In genomic region chr5:104045987-104046386, GRCh38 we compare ENCODE assay signal across 19 cellular contexts.
DNase-seq lines count a peak whose midpoint lies in the region; ATAC-seq, FAIRE-seq and TF ChIP-seq lines count a peak whose summit lies in the region.
"Had no signal": no experiment of that assay in that cellular context is flagged by ENCODE, and none has a peak within 500 bp of the region (broad histone marks: within the 10 kb centered on the region; RNA-seq: fewer than 3 reads in every experiment).

No MANE protein-coding gene starts in this region.

- POLR2A ChIA-PET in HCT116 (lab: Charles Lee) = no interaction called here
- POLR2A ChIA-PET in H1 (lab: Charles Lee; ENCODE audit: partially characterized antibody) = interaction anchor here (1.1 kb wide), 1 partner anchor 37 kb away, joined by 3 read pairs; no protein-coding TSS in a partner anchor

- H2AK5ac ChIP-seq in H1 (ENCODE audit: low read depth, low read length) = no peak overlapping the region

- no peaks in the 10 kb centered on the region for H3K27me3 Mint-ChIP-seq in stimulated activated naive B cell treated with anti-CD40 and anti-IgM and Interleukin-4, amounts not matched to agents 10 μg/mL and 1 μg/mL and 100 μg/mL, for 72 hours
- H3K27me3 Mint-ChIP-seq: CD4-positive, CD25-positive, alpha-beta regulatory T cell had no signal

- TF ChIP-seq CTCF in HCT116 (IDR thresholded peaks at IDR 0.05 in 2 of 3, conservative IDR thresholded peaks at IDR 0.05 in 1 of 3; ENCODE audit: borderline replicate concordance in 1 of 3, insufficient read depth in 1 of 3, low read depth in 2 of 3, low read length in 2 of 3) = no peak
- TF ChIP-seq CTCF in H1 (IDR thresholded peaks at IDR 0.05; ENCODE audit: control extremely low read depth in 1 of 3, insufficient read depth in 1 of 3, low read depth in 1 of 3, low read length in 3 of 3) = no peak
- TF ChIP-seq CTCF in tibial artery (IDR thresholded peaks at IDR 0.05) = no peak

- H4K20me1 ChIP-seq in HCT116 (ENCODE audit: insufficient read depth) (no peaks in the 10 kb centered on the region), H1 (replicated peaks in 1 of 2; ENCODE audit: control insufficient read depth in 1 of 2, insufficient read depth in 2 of 2, low read length in 2 of 2) (no peaks in the 10 kb centered on the region)

- H3K4me1 ChIP-seq in HCT116 (ENCODE audit: control insufficient read depth in 1 of 2, insufficient read depth in 2 of 2, low read length in 2 of 2) (no peaks in the 10 kb centered on the region), H1 (replicated peaks in 1 of 4; ENCODE audit: control insufficient read depth in 3 of 4, insufficient read depth in 4 of 4, low read length in 3 of 4) (no peaks in the 10 kb centered on the region), tibial artery (no peaks in the 10 kb centered on the region)

- H4K8ac ChIP-seq in H1 (ENCODE audit: extremely low read depth, insufficient read depth, low read length) = no peak overlapping the region

- CTCF ChIA-PET in HCT116 (lab: Charles Lee) = no interaction called here
- CTCF ChIA-PET in H1 (lab: Charles Lee; ENCODE audit: partially characterized antibody) = interaction anchor here (0.6 to 1.7 kb wide), 2 partner anchors 59 to 460 kb away, joined by 3 read pairs; no protein-coding TSS in a partner anchor

- H3K36me3 ChIP-seq in HCT116 (ENCODE audit: control insufficient read depth in 1 of 2, insufficient read depth in 2 of 2, low read length in 2 of 2) (no peaks in the 10 kb centered on the region), H1 (ENCODE audit: control insufficient read depth in 2 of 4, insufficient read depth in 4 of 4, low read length in 3 of 4) (no peaks in the 10 kb centered on the region), tibial artery (no peaks in the 10 kb centered on the region)
- H3K36me3 ChIP-seq: MG63 had no signal

- no peak overlapping the region for H2BK15ac ChIP-seq in H1 (ENCODE audit: low read length)

- no peak overlapping the region for H3K23ac ChIP-seq in H1 (ENCODE audit: insufficient read length)

- H4K91ac ChIP-seq in H1 (replicated peaks; ENCODE audit: insufficient read length, low read length) = no peak overlapping the region

- peaks cover 5% of the 10 kb centered on the region; the same call in 1 of the 2 replicates for H3K9me2 ChIP-seq in HCT116 (ENCODE audit: insufficient read depth)

- no peak overlapping the region for H3K56ac ChIP-seq in H1 (replicated peaks; ENCODE audit: insufficient read length, low read depth, low read length)

- H3K9me3 ChIP-seq in HCT116 (ENCODE audit: control insufficient read depth in 1 of 2, insufficient read depth in 1 of 2, low read depth in 1 of 2, low read length in 2 of 2) (no peaks in the 10 kb centered on the region), H1 (ENCODE audit: insufficient read depth in 2 of 2, low read depth in 1 of 2, low read length in 1 of 2) (no peaks in the 10 kb centered on the region), tibial artery (no peaks in the 10 kb centered on the region)
- H3K9me3 ChIP-seq: MG63 had no signal

- H3K4me2 ChIP-seq in HCT116 (ENCODE audit: low read length) (no peak overlapping the region), H1 (ENCODE audit: insufficient read depth in 1 of 2, low read depth in 2 of 2, low read length in 2 of 2) (no peak overlapping the region)

- H2BK12ac ChIP-seq in H1 (ENCODE audit: low read depth, low read length) = no peak overlapping the region

- RAD21 ChIA-PET in HCT116 (lab: Charles Lee; ENCODE audit: low non-redundant PET in 1 of 2, low total read pairs in 2 of 2, uncharacterized antibody in 2 of 2, unreplicated experiment in 2 of 2) = no interaction called here

- H3K27me3 ChIP-seq in HCT116 (ENCODE audit: insufficient read depth, low read length) (no peaks in the 10 kb centered on the region), H1 (replicated peaks in 1 of 4; ENCODE audit: control insufficient read depth in 3 of 4, extremely low read depth in 1 of 4, insufficient read depth in 3 of 4, low read length in 3 of 4) (no peaks in the 10 kb centered on the region), tibial artery (no peaks in the 10 kb centered on the region)

- H3K79me2 ChIP-seq in HCT116 (ENCODE audit: insufficient read depth, low read length) (no peaks in the 10 kb centered on the region), H1 (ENCODE audit: control insufficient read depth in 1 of 2, insufficient read depth in 2 of 2, low read length in 2 of 2) (no peaks in the 10 kb centered on the region)

- no peaks in the 10 kb centered on the region for H3K23me2 ChIP-seq in H1 (ENCODE audit: low read depth, low read length)

- H3K4me3 ChIP-seq in HCT116 (replicated peaks in 1 of 2; ENCODE audit: low read depth in 1 of 2, low read length in 2 of 2) (no peak overlapping the region), H1 (ENCODE audit: extremely low read depth in 1 of 4, insufficient read depth in 2 of 4, low read depth in 3 of 4, low read length in 4 of 4) (no peak overlapping the region), tibial artery (no peak overlapping the region)
- H3K4me3 ChIP-seq: MG63 had no signal

- TF ChIP-seq RAD21 in HCT116 (IDR thresholded peaks at IDR 0.05; ENCODE audit: low read depth) (no peak), H1 (IDR thresholded peaks at IDR 0.05 in 1 of 2, conservative IDR thresholded peaks at IDR 0.05 in 1 of 2; ENCODE audit: low read depth in 2 of 2, low read length in 2 of 2) (no peak)

- H3K14ac ChIP-seq in H1 (ENCODE audit: insufficient read length) = no peak overlapping the region

- no peak overlapping the region for H2BK20ac ChIP-seq in H1 (ENCODE audit: low read length)

- no peak overlapping the region for H3K4me3 Mint-ChIP-seq in stimulated activated naive B cell treated with anti-CD40 and anti-IgM and Interleukin-4, amounts not matched to agents 10 μg/mL and 1 μg/mL and 100 μg/mL, for 72 hours
- H3K4me3 Mint-ChIP-seq: CD4-positive, CD25-positive, alpha-beta regulatory T cell had no signal

- H3K27ac Mint-ChIP-seq in stimulated activated naive B cell treated with anti-CD40 and anti-IgM and Interleukin-4, amounts not matched to agents 10 μg/mL and 1 μg/mL and 100 μg/mL, for 72 hours = no peak overlapping the region
- H3K27ac Mint-ChIP-seq: CD4-positive, CD25-positive, alpha-beta regulatory T cell had no signal

- no peaks in the 10 kb centered on the region for H3K4me1 Mint-ChIP-seq in stimulated activated naive B cell treated with anti-CD40 and anti-IgM and Interleukin-4, amounts not matched to agents 10 μg/mL and 1 μg/mL and 100 μg/mL, for 72 hours
- H3K4me1 Mint-ChIP-seq: CD4-positive, CD25-positive, alpha-beta regulatory T cell had no signal

- H3K79me1 ChIP-seq in H1 (ENCODE audit: low read depth, low read length) = no peaks in the 10 kb centered on the region

- no TSS peak for BruUV-seq in HCT116 (replicated peaks; lab: Mats Ljungman, UMichigan)

- H2AFZ ChIP-seq in HCT116 (ENCODE audit: low read depth, low read length, poor library complexity, severe bottlenecking) (peak overlapping the region; percentile 24), H1 (ENCODE audit: low read length) (peak overlapping the region; percentile 75; the same call in 1 of the 2 replicates)

- peaks cover 3 to 6% of the 10 kb centered on the region in 2 donors for H3K9me3 Mint-ChIP-seq in stimulated activated naive B cell treated with anti-CD40 and anti-IgM and Interleukin-4, amounts not matched to agents 10 μg/mL and 1 μg/mL and 100 μg/mL, for 72 hours

- H3K36me3 Mint-ChIP-seq in stimulated activated naive B cell treated with anti-CD40 and anti-IgM and Interleukin-4, amounts not matched to agents 10 μg/mL and 1 μg/mL and 100 μg/mL, for 72 hours = no peaks in the 10 kb centered on the region
- H3K36me3 Mint-ChIP-seq: CD4-positive, CD25-positive, alpha-beta regulatory T cell had no signal

- no peak overlapping the region for H3K9ac ChIP-seq in HCT116 (ENCODE audit: low read length)
- no peak overlapping the region for H3K9ac ChIP-seq in H1 (replicated peaks in 1 of 4; ENCODE audit: extremely low read depth in 1 of 4, low read depth in 3 of 4, low read length in 3 of 4)

- no peak overlapping the region for H3K4ac ChIP-seq in H1 (replicated peaks; ENCODE audit: insufficient read length, low read depth, low read length)

- TF ChIP-seq POLR2A in HCT116 (IDR thresholded peaks at IDR 0.05; ENCODE audit: borderline replicate concordance, extremely low read depth, insufficient read depth, insufficient read length) (no peak), H1 (IDR thresholded peaks at IDR 0.05; ENCODE audit: control extremely low read depth in 1 of 2, low read depth in 2 of 2, low read length in 2 of 2) (no peak)

- FAIRE-seq in H1 (lab: Jason Lieb, UNC) = no peak
- FAIRE-seq: GM12891, RCC 7860 had no signal

- DNase-seq in HCT116 (ENCODE audit: low read depth, low spot score) (no peak), NCI-H524 (lab: John Stamatoyannopoulos, UW) (peak; percentile 94 to 99), H1 (ENCODE audit: low read depth in 1 of 2, low spot score in 2 of 2) (no peak), retina (peak; percentile 10), DMS 273 treated with DMSO at 0.1 percent for 48 hours (lab: John Stamatoyannopoulos, UW) (no peak), tibial artery (no peak)
- DNase-seq in stimulated activated naive B cell treated with anti-CD40 and anti-IgM and Interleukin-4, amounts not matched to agents 10 μg/mL and 1 μg/mL and 100 μg/mL, for 72 hours = no peak
- DNase-seq: CD4-positive, CD25-positive, alpha-beta regulatory T cell; Kasumi-1; MG63; NCI-H1048; NCI-H1417 treated with DMSO at 0.1 percent for 48 hours; NCI-H1930; NCI-H774; OCI-M1 had no signal

- TF ChIP-seq EP300 in H1 (IDR thresholded peaks at IDR 0.05; ENCODE audit: borderline replicate concordance in 1 of 2, low read depth in 2 of 2, low read length in 2 of 2) = no peak

- no peak overlapping the region for H3K18ac ChIP-seq in H1 (ENCODE audit: extremely low read depth, low read length)

- ATAC-seq in HCT116 (no peak), GM21515 (IDR thresholded peaks at IDR 0.05; ENCODE audit: unreplicated experiment) (no peak)
- no peak for ATAC-seq in stimulated activated naive B cell treated with anti-CD40 and anti-IgM and Interleukin-4, amounts not matched to agents 10 μg/mL and 1 μg/mL and 100 μg/mL, for 72 hours (replicated peaks)
- ATAC-seq: Right ventricle myocardium inferior had no signal

- H2BK120ac ChIP-seq in H1 (replicated peaks; ENCODE audit: low read depth, low read length) = no peak overlapping the region

- no peak overlapping the region for H2BK5ac ChIP-seq in H1 (ENCODE audit: low read depth, low read length)

- intact Hi-C loops in HCT116 (cut with micrococcal nuclease) = no loop called here
- intact Hi-C loops in tibial artery (cut with DNase I; ENCODE audit: low total_unique reads) = no loop called here

- H3K27ac ChIP-seq in HCT116 (ENCODE audit: low read depth, low read length) (no peak overlapping the region), H1 (ENCODE audit: low read depth, low read length) (no peak overlapping the region), tibial artery (no peak overlapping the region)

- no peak overlapping the region for H4K5ac ChIP-seq in H1 (ENCODE audit: insufficient read length, low read depth, low read length)

TF ChIP-seq in HCT116, 20 proteins besides CTCF, POLR2A, EP300 and RAD21 (continues in another document):
- TF ChIP-seq YY1 (IDR thresholded peaks at IDR 0.05; ENCODE audit: extremely low read depth, insufficient replicate concordance, low read depth, low read length) (no peak), ZNF274 (IDR thresholded peaks at IDR 0.05; ENCODE audit: low read depth, low read length) (no peak)

Comparison
In these comparisons a context has a peak if more than half of its experiments do, and no peak if none do; other contexts are left out.
1. DNase-seq: peak in NCI-H524 (2 of 2) and retina (single experiment); none in HCT116 (single experiment), H1 (0 of 2), DMS 273 treated with DMSO at 0.1 percent for 48 hours (single experiment), stimulated activated naive B cell treated with anti-CD40 and anti-IgM and Interleukin-4, amounts not matched to agents 10 μg/mL and 1 μg/mL and 100 μg/mL, for 72 hours (single experiment) and tibial artery (0 of 2).